ENCODE assay signal across 17 cellular contexts in the genomic region with DNA sequence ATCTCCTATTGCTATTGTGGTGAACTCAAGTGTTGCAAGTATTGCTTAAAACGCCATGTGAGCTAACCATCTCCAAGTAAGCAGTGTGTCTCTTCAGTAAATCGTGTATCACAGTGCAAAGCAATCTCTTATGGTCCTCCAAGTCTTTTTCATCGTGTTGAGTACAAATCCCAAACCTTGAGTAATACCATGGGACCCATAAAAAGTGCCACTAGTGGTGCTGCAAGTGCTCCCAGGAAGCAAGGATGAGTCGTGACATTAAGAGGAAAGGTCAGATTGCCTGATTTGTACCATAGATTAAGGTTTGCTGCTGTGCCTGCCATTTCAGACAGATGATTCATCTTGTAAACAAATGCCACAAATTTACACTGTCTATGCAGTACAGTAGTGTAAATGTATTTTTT.
A peak's percentile ranks its signal among the peaks of the same experiment; 100 is the strongest.
DNase-seq lines count a peak whose midpoint lies in the region; ATAC-seq and TF ChIP-seq lines count a peak whose summit lies in the region.
"Had no signal": no experiment of that assay in that cellular context is flagged by ENCODE, and none has a peak within 500 bp of the region (broad histone marks: within the 10 kb centered on the region; RNA-seq: fewer than 3 reads in every experiment).

No MANE protein-coding gene starts in this region.

- no peak overlapping the region for H3K4me3 ChIP-seq in brain microvascular endothelial cell (ENCODE audit: low read depth, low read length)
- H3K4me3 ChIP-seq: BLaER1 treated with 17β-estradiol and CSF1 and Interleukin-3, amounts not matched to agents 10 nM and 100 nM; uterus had no signal

- H3K27ac ChIP-seq in brain microvascular endothelial cell: no peak overlapping the region
- H3K27ac ChIP-seq: BLaER1 treated with 17β-estradiol and CSF1 and Interleukin-3, amounts not matched to agents 10 nM and 100 nM; uterus had no signal

- H3K27me3 ChIP-seq in brain microvascular endothelial cell (replicated peaks): no peaks in the 10 kb centered on the region
- H3K27me3 ChIP-seq: BLaER1 treated with 17β-estradiol and CSF1 and Interleukin-3, amounts not matched to agents 10 nM and 100 nM; uterus had no signal

- DNase-seq in DMS53 (lab: John Stamatoyannopoulos, UW) (peak; percentile 61), M059J (ENCODE audit: low read depth) (peak; percentile 58), brain microvascular endothelial cell (peak; percentile 39), kidney tubule cell (ENCODE audit: low spot score) (peak; percentile 64), DMS79 treated with DMSO at 0.1 percent for 48 hours (lab: John Stamatoyannopoulos, UW) (no peak), amniotic stem cell (lab: John Stamatoyannopoulos, UW) (no peak)
- no peak for DNase-seq in stimulated activated CD4-positive, alpha-beta T cell treated with anti-CD3 and anti-CD28 coated beads, Interleukin-2, amount 100 ng/mL, for 24 hours
- DNase-seq: activated CD4-positive, CD25-positive, alpha-beta regulatory T cell treated with anti-CD3 and anti-CD28 coated beads, Interleukin-2, amount 50 U/mL, for 72 hours; aorta; GDM1; glutamatergic neuron; left cardiac atrium; retina; stimulated activated naive B cell treated with anti-CD40 and anti-IgM and Interleukin-4, amounts not matched to agents 10 μg/mL and 1 μg/mL and 100 μg/mL, for 72 hours; uterus had no signal

- H3K36me3 ChIP-seq in brain microvascular endothelial cell (replicated peaks): no peaks in the 10 kb centered on the region
- H3K36me3 ChIP-seq: BLaER1 treated with 17β-estradiol and CSF1 and Interleukin-3, amounts not matched to agents 10 nM and 100 nM; uterus had no signal

- in situ Hi-C loops in brain microvascular endothelial cell (cut with HindIII; ENCODE audit: low pct_ligation_motif_present, low sequenced_read_pairs): no loop called here

- TF ChIP-seq CTCF in brain microvascular endothelial cell (IDR thresholded peaks at IDR 0.05; ENCODE audit: low read depth, low read length, missing control alignments): no peak

- ATAC-seq in GM18517 (IDR thresholded peaks at IDR 0.05; ENCODE audit: unreplicated experiment): no peak
- ATAC-seq: left cardiac atrium had no signal

Comparison
In these comparisons a context has a peak if more than half of its experiments do, and no peak if none do; other contexts are left out.
1. DNase-seq: peak in DMS53 (single experiment), M059J (single experiment), brain microvascular endothelial cell (single experiment) and kidney tubule cell (single experiment); none in stimulated activated CD4-positive, alpha-beta T cell treated with anti-CD3 and anti-CD28 coated beads, Interleukin-2, amount 100 ng/mL, for 24 hours (0 of 2), DMS79 treated with DMSO at 0.1 percent for 48 hours (single experiment) and amniotic stem cell (single experiment).